Comparison of ENCODE assay signal across 1 cellular context in genomic region chr17:1487939-1488825, GRCh38.
A peak's percentile ranks its signal among the peaks of the same experiment; 100 is the strongest.
TF ChIP-seq lines count a peak whose summit lies in the region.

No MANE protein-coding gene starts in this region.

TF ChIP-seq in K562, 482 proteins besides CTCF, POLR2A, EP300 and RAD21 (continued from another document and continues in another):
- TF ChIP-seq CLOCK (CRISPR knock-in tag; IDR thresholded peaks at IDR 0.05; ENCODE audit: borderline replicate concordance) = no peak
- peak; percentile 14; the same call in 1 of the 2 replicates for TF ChIP-seq TFAP4 (CRISPR knock-in tag; IDR thresholded peaks at IDR 0.05; ENCODE audit: borderline replicate concordance)
- no peak for TF ChIP-seq KDM2B (CRISPR knock-in tag; IDR thresholded peaks at IDR 0.05)
- no peak for TF ChIP-seq ZKSCAN3 (CRISPR knock-in tag; IDR thresholded peaks at IDR 0.05)
- no peak for TF ChIP-seq BRF1 (IDR thresholded peaks at IDR 0.05; ENCODE audit: borderline replicate concordance, extremely low read depth, insufficient read length)
- TF ChIP-seq KAT7 (CRISPR knock-in tag; IDR thresholded peaks at IDR 0.05; ENCODE audit: borderline replicate concordance) = 0 out of 2 replicates have a peak, but pooled peaks have one; percentile 2
- no peak for TF ChIP-seq HNRNPUL1 (IDR thresholded peaks at IDR 0.05; ENCODE audit: low read length)
- 0 out of 2 replicates have a peak, but pooled peaks have one; percentile 17 for TF ChIP-seq JUN (IDR thresholded peaks at IDR 0.05; ENCODE audit: borderline replicate concordance, low read depth, low read length)
- no peak for TF ChIP-seq JUN (CRISPR knock-in tag; IDR thresholded peaks at IDR 0.05; ENCODE audit: borderline replicate concordance)
- no peak for TF ChIP-seq ZBTB9 (CRISPR knock-in tag; IDR thresholded peaks at IDR 0.05)
- no peak for TF ChIP-seq ESRRB (CRISPR knock-in tag; IDR thresholded peaks at IDR 0.05; ENCODE audit: borderline replicate concordance)
- no peak for TF ChIP-seq ZBTB49 (CRISPR knock-in tag; IDR thresholded peaks at IDR 0.05; ENCODE audit: borderline replicate concordance)
- TF ChIP-seq XRCC4 (IDR thresholded peaks at IDR 0.05; ENCODE audit: extremely low read depth, insufficient read depth, insufficient read length) = no peak
- peak; percentile 42; the same call in 1 of the 2 replicates for TF ChIP-seq ZBTB7A (IDR thresholded peaks at IDR 0.05; ENCODE audit: borderline replicate concordance, control insufficient read depth, low read depth, low read length)
- TF ChIP-seq ZNF583 (CRISPR knock-in tag; IDR thresholded peaks at IDR 0.05) = no peak
- TF ChIP-seq ARID1B (IDR thresholded peaks at IDR 0.05) = peak; percentile 53; the same call in 1 of the 2 replicates
- no peak for TF ChIP-seq LEF1 (IDR thresholded peaks at IDR 0.05)
- peak; percentile 43; the same call in 1 of the 2 replicates for TF ChIP-seq PHF8 (IDR thresholded peaks at IDR 0.05; ENCODE audit: borderline replicate concordance, low read length)
- TF ChIP-seq ARID4B (CRISPR knock-in tag; IDR thresholded peaks at IDR 0.05) = peak; percentile 62
- no peak for TF ChIP-seq LARP7 (IDR thresholded peaks at IDR 0.05)
- TF ChIP-seq MITF (IDR thresholded peaks at IDR 0.05) = peak; percentile 41; the same call in 1 of the 2 replicates
- TF ChIP-seq EGR1 (conservative IDR thresholded peaks at IDR 0.05) = peak; percentile 25; the same call in 1 of the 2 replicates
- no peak for TF ChIP-seq ZSCAN32 (CRISPR knock-in tag; IDR thresholded peaks at IDR 0.05)
- no peak for TF ChIP-seq CSDE1 (IDR thresholded peaks at IDR 0.05)
- no peak for TF ChIP-seq SIRT6 (IDR thresholded peaks at IDR 0.05; ENCODE audit: low read depth, low read length)
- TF ChIP-seq ZNF140 (CRISPR knock-in tag; IDR thresholded peaks at IDR 0.05) = no peak
- TF ChIP-seq SP1 (CRISPR knock-in tag; IDR thresholded peaks at IDR 0.05) = peak; percentile 5; the same call in 1 of the 2 replicates
- TF ChIP-seq ZNF592 (IDR thresholded peaks at IDR 0.05) = no peak
- TF ChIP-seq ZFP91 (CRISPR knock-in tag; IDR thresholded peaks at IDR 0.05) = no peak
- TF ChIP-seq TGIF2 (CRISPR knock-in tag; IDR thresholded peaks at IDR 0.05) = no peak
- no peak for TF ChIP-seq GATA2 (CRISPR knock-in tag; IDR thresholded peaks at IDR 0.05)
- peak; percentile 35; the same call in 1 of the 2 replicates for TF ChIP-seq NCOR1 (IDR thresholded peaks at IDR 0.05)
- no peak; the same call in none of the 2 replicates for TF ChIP-seq MYC (IDR thresholded peaks at IDR 0.05; ENCODE audit: low read depth, low read length)
- TF ChIP-seq MYC (CRISPR knock-in tag; IDR thresholded peaks at IDR 0.05; ENCODE audit: borderline replicate concordance, low read depth) = no peak
- no peak for TF ChIP-seq TAF9B (IDR thresholded peaks at IDR 0.05; ENCODE audit: partially characterized antibody)
